In genomic region chr14:100056964-100057817, GRCh38 we compare ENCODE assay signal across 8 cellular contexts. TPM values are rescaled to one million over a fixed set of nuclear protein-coding genes. Genes with fewer than 3 reads are reported as not detected.
DNase-seq lines count a peak whose midpoint lies in the region; ATAC-seq and TF ChIP-seq lines count a peak whose summit lies in the region.

No MANE protein-coding gene starts in this region.

- peak overlapping the region; percentile 31 to 49 for H3K27ac ChIP-seq in ascending aorta

- H3K9me3 ChIP-seq in ascending aorta: no peaks in the 10 kb centered on the region

- TF ChIP-seq CTCF in GM12865 (IDR thresholded peaks at IDR 0.05; ENCODE audit: insufficient read depth, low read depth, low read length, missing control alignments) (peak; percentile 49), ascending aorta (IDR thresholded peaks at IDR 0.05) (peak; percentile 25 to 45 (median 30))

- no peaks in the 10 kb centered on the region for H3K36me3 ChIP-seq in ascending aorta

- H3K4me1 ChIP-seq in ascending aorta: no peaks in the 10 kb centered on the region

- no peaks in the 10 kb centered on the region for H3K27me3 ChIP-seq in ascending aorta

- peak; percentile 44 for ATAC-seq in HG03196 (IDR thresholded peaks at IDR 0.05; ENCODE audit: unreplicated experiment)
- ATAC-seq in left lobe of liver: peak; percentile 48
- no peak for ATAC-seq in GM21423 (IDR thresholded peaks at IDR 0.05; ENCODE audit: unreplicated experiment)
- no peak for ATAC-seq in GM19452 (IDR thresholded peaks at IDR 0.05; ENCODE audit: unreplicated experiment)

- H3K4me3 ChIP-seq in GM12865 (ENCODE audit: low read depth, low read length): no peak overlapping the region
- no peak overlapping the region for H3K4me3 ChIP-seq in ascending aorta

- intact Hi-C loops in ascending aorta (cut with DNase I): loop anchor here (5.0 kb wide), 1 partner anchor 50 kb away; no protein-coding TSS in a partner anchor

- DNase-seq in GM12865 (ENCODE audit: low read depth) (peak; percentile 69), ascending aorta (ENCODE audit: low spot score in 2 of 2) (no peak), left lobe of liver (ENCODE audit: low spot score) (no peak), OCI-M2 (lab: John Stamatoyannopoulos, UW; ENCODE audit: unreplicated experiment) (no peak), COLO829 (ENCODE audit: low spot score) (no peak)

RNA-seq across cellular contexts. Expression of gene EVL, which starts 8.0 kb away (rescaled TPM):
- total RNA-seq in ascending aorta (11.7 TPM), left lobe of liver (76.2 TPM)

Comparison
In these comparisons a context has a peak if more than half of its experiments do, and no peak if none do; other contexts are left out.
1. ATAC-seq: peak in HG03196 (single experiment) and left lobe of liver (single experiment); none in GM21423 (single experiment) and GM19452 (single experiment).